ENCODE assay signal across 16 cellular contexts in genomic region chr2:119207447-119207846, GRCh38. TPM values are rescaled to one million over a fixed set of nuclear protein-coding genes. Genes with fewer than 3 reads are reported as not detected.
DNase-seq lines count a peak whose midpoint lies in the region; ATAC-seq and TF ChIP-seq lines count a peak whose summit lies in the region.
"Had no signal": no experiment of that assay in that cellular context is flagged by ENCODE, and none has a peak within 500 bp of the region (broad histone marks: within the 10 kb centered on the region; RNA-seq: fewer than 3 reads in every experiment).

No MANE protein-coding gene starts in this region.

- H3K4me3 Mint-ChIP-seq in natural killer cell treated with Interleukin-12 subunit alpha and Interleukin-12 subunit beta and Interleukin-15 and Interleukin-18, amount 100 ng/mL, for 72 hours = no peak overlapping the region
- H3K4me3 Mint-ChIP-seq in natural killer cell = no peak overlapping the region

- ATAC-seq in natural killer cell treated with Interleukin-12 subunit alpha and Interleukin-12 subunit beta and Interleukin-15 and Interleukin-18, amount 100 ng/mL, for 72 hours = no peak
- ATAC-seq in natural killer cell = no peak
- ATAC-seq: GM12878 had no signal

- DNase-seq in NCI-H146 (lab: John Stamatoyannopoulos, UW) (peak; percentile 36), NCI-H146 treated with DMSO at 0.1 percent for 48 hours (lab: John Stamatoyannopoulos, UW; ENCODE audit: unreplicated experiment) (no peak), natural killer cell (no peak), osteoblast (ENCODE audit: insufficient read length, low spot score, missing footprints) (peak; percentile 75), mucosa of gallbladder (ENCODE audit: low spot score) (no peak)
- peak; percentile 28 for DNase-seq in natural killer cell treated with Interleukin-12 subunit alpha and Interleukin-12 subunit beta and Interleukin-15 and Interleukin-18, amount 100 ng/mL, for 72 hours (ENCODE audit: low spot score)
- DNase-seq in stimulated activated naive CD4-positive, alpha-beta T cell (lab: John Stamatoyannopoulos, UW) = no peak
- DNase-seq: 8988T, AML-193, DMS79, GM23248, H7 had no signal

- no peaks in the 10 kb centered on the region for H3K36me3 Mint-ChIP-seq in natural killer cell treated with Interleukin-12 subunit alpha and Interleukin-12 subunit beta and Interleukin-15 and Interleukin-18, amount 100 ng/mL, for 72 hours
- no peaks in the 10 kb centered on the region for H3K36me3 Mint-ChIP-seq in natural killer cell

- H3K9me3 Mint-ChIP-seq in natural killer cell treated with Interleukin-12 subunit alpha and Interleukin-12 subunit beta and Interleukin-15 and Interleukin-18, amount 100 ng/mL, for 72 hours = no peaks in the 10 kb centered on the region
- no peaks in the 10 kb centered on the region for H3K9me3 Mint-ChIP-seq in natural killer cell

- no peak overlapping the region for H3K27ac Mint-ChIP-seq in natural killer cell treated with Interleukin-12 subunit alpha and Interleukin-12 subunit beta and Interleukin-15 and Interleukin-18, amount 100 ng/mL, for 72 hours
- no peak overlapping the region for H3K27ac Mint-ChIP-seq in natural killer cell

- no peak overlapping the region for H3K4me2 ChIP-seq in osteoblast (ENCODE audit: insufficient read depth, low read length)
- H3K4me2 ChIP-seq: BLaER1 had no signal

- no peak overlapping the region for H3K27ac ChIP-seq in osteoblast (ENCODE audit: low read depth, low read length)
- H3K27ac ChIP-seq: BLaER1, GM23248, HL-60 had no signal

- intact Hi-C loops in natural killer cell (cut with micrococcal nuclease) = no loop called here

- no peak overlapping the region for H2AFZ ChIP-seq in osteoblast (ENCODE audit: low read length)
- H2AFZ ChIP-seq: GM23248 had no signal

- H3K9me3 ChIP-seq in osteoblast (ENCODE audit: low read depth, low read length) = no peaks in the 10 kb centered on the region
- H3K9me3 ChIP-seq: BLaER1 had no signal

- H3K36me3 ChIP-seq in osteoblast (ENCODE audit: insufficient read depth, low read length) = no peaks in the 10 kb centered on the region
- H3K36me3 ChIP-seq: BLaER1 had no signal

- peaks cover 0 to 5% of the 10 kb centered on the region in 2 donors for H3K4me1 Mint-ChIP-seq in natural killer cell treated with Interleukin-12 subunit alpha and Interleukin-12 subunit beta and Interleukin-15 and Interleukin-18, amount 100 ng/mL, for 72 hours (ENCODE audit: low read depth in 2 of 2)
- peaks cover 0 to 6% of the 10 kb centered on the region in 2 donors for H3K4me1 Mint-ChIP-seq in natural killer cell

- peaks cover 0 to 3% of the 10 kb centered on the region in 2 donors for H3K27me3 Mint-ChIP-seq in natural killer cell treated with Interleukin-12 subunit alpha and Interleukin-12 subunit beta and Interleukin-15 and Interleukin-18, amount 100 ng/mL, for 72 hours
- peaks cover 6% of the 10 kb centered on the region in 2 donors for H3K27me3 Mint-ChIP-seq in natural killer cell (ENCODE audit: low read depth in 2 of 2)

- peaks cover 11% of the 10 kb centered on the region for H3K27me3 ChIP-seq in osteoblast (ENCODE audit: insufficient read depth, low read length)
- H3K27me3 ChIP-seq: BLaER1 had no signal

- no peaks in the 10 kb centered on the region for H3K79me2 ChIP-seq in osteoblast (ENCODE audit: insufficient read depth, low read length)

- peaks cover 3% of the 10 kb centered on the region for H4K20me1 ChIP-seq in osteoblast (ENCODE audit: insufficient read depth, low read length)
- H4K20me1 ChIP-seq: BLaER1 had no signal

- H3K4me3 ChIP-seq in osteoblast (ENCODE audit: insufficient read depth, low read length) = no peak overlapping the region
- H3K4me3 ChIP-seq: BLaER1, GM12878, GM23248 had no signal

- H3K4me1 ChIP-seq in osteoblast (ENCODE audit: insufficient read depth, low read length) = no peaks in the 10 kb centered on the region

- TF ChIP-seq CTCF in natural killer cell (IDR thresholded peaks at IDR 0.05) (no peak), osteoblast (IDR thresholded peaks at IDR 0.05; ENCODE audit: extremely low read depth, low read depth, low read length) (no peak)

RNA-seq across cellular contexts. Expression of gene STEAP3, which starts 16.2 kb away (rescaled TPM):
- 1 to 10 TPM; 1.3 to 2.3 TPM for total RNA-seq in natural killer cell treated with Interleukin-12 subunit alpha and Interleukin-12 subunit beta and Interleukin-15 and Interleukin-18, amount 100 ng/mL, for 72 hours
- total RNA-seq in natural killer cell = 1 to 10 TPM; 1.7 to 2.5 (median 2.0) TPM
- 27.4 and 40.9 TPM in 2 replicates for total RNA-seq in osteoblast
- 9.3 TPM for total RNA-seq in mucosa of gallbladder

RNA-seq across cellular contexts. Expression of gene C1QL2, which starts 48.9 kb away (rescaled TPM):
- not detected for total RNA-seq in natural killer cell treated with Interleukin-12 subunit alpha and Interleukin-12 subunit beta and Interleukin-15 and Interleukin-18, amount 100 ng/mL, for 72 hours
- total RNA-seq in natural killer cell (not detected), osteoblast (not detected in 2 replicates), mucosa of gallbladder (not detected)
- total RNA-seq: G401, GM12878, GM23248 had no signal

Comparison
In these comparisons a context has a peak if more than half of its experiments do, and no peak if none do; other contexts are left out.
1. DNase-seq: peak in NCI-H146 (single experiment), natural killer cell treated with Interleukin-12 subunit alpha and Interleukin-12 subunit beta and Interleukin-15 and Interleukin-18, amount 100 ng/mL, for 72 hours (single experiment) and osteoblast (single experiment); none in NCI-H146 treated with DMSO at 0.1 percent for 48 hours (single experiment), natural killer cell (single experiment), mucosa of gallbladder (single experiment) and stimulated activated naive CD4-positive, alpha-beta T cell (0 of 6).